Comparison of ENCODE assay signal across 8 cellular contexts in genomic region chr14:44846232-44846824, GRCh38.
A peak's percentile ranks its signal among the peaks of the same experiment; 100 is the strongest.
DNase-seq lines count a peak whose midpoint lies in the region; ATAC-seq, FAIRE-seq and TF ChIP-seq lines count a peak whose summit lies in the region.

No MANE protein-coding gene starts in this region.

- H3K9me3 ChIP-seq in colonic mucosa: no peaks in the 10 kb centered on the region
- H3K9me3 ChIP-seq in mucosa of descending colon: no peaks in the 10 kb centered on the region

- intact Hi-C loops in colonic mucosa (cut with DNase I) (no loop called here), mucosa of descending colon (cut with DNase I, micrococcal nuclease) (no loop called here)

- no peak for DNase-seq in D721Med (ENCODE audit: insufficient read length, low spot score)
- DNase-seq in NCI-H82 (lab: John Stamatoyannopoulos, UW): peak; percentile 45
- no peak for DNase-seq in colonic mucosa
- peak in 1 of 3 donors; percentile 8 for DNase-seq in mucosa of descending colon
- DNase-seq in activated CD4-positive, alpha-beta T cell treated with anti-CD3 and anti-CD28 coated beads for 1 hour: no peak
- DNase-seq in activated CD4-positive, CD25-positive, alpha-beta regulatory T cell treated with anti-CD3 and anti-CD28 coated beads, Interleukin-2, amount 50 U/mL, for 72 hours: no peak

- no peak overlapping the region for H3K27ac ChIP-seq in colonic mucosa

- FAIRE-seq in D721Med (lab: Jason Lieb, UNC): peak; percentile 93

- no peaks in the 10 kb centered on the region for H3K4me1 ChIP-seq in colonic mucosa
- no peaks in the 10 kb centered on the region for H3K4me1 ChIP-seq in mucosa of descending colon (ENCODE audit: low read depth)

- peak; percentile 78 for ATAC-seq in GM18909 (IDR thresholded peaks at IDR 0.05; ENCODE audit: poor library complexity, unreplicated experiment)
- peak; percentile 54 for ATAC-seq in HG03460 (IDR thresholded peaks at IDR 0.05; ENCODE audit: unreplicated experiment)
- ATAC-seq in mucosa of descending colon: peak; percentile 51

- no peak overlapping the region for H3K9ac ChIP-seq in colonic mucosa (ENCODE audit: low read depth in 2 of 2, low read length in 2 of 2)

- peak; percentile 96 for TF ChIP-seq CTCF in D721Med (IDR thresholded peaks at IDR 0.05; ENCODE audit: insufficient read depth, missing control alignments)
- TF ChIP-seq CTCF in colonic mucosa (IDR thresholded peaks at IDR 0.05): peak; percentile 85
- TF ChIP-seq CTCF in mucosa of descending colon (IDR thresholded peaks at IDR 0.05): peak; percentile 65

- no peak overlapping the region for H3K4me3 ChIP-seq in colonic mucosa
- no peak overlapping the region for H3K4me3 ChIP-seq in mucosa of descending colon

- no peaks in the 10 kb centered on the region for H3K27me3 ChIP-seq in colonic mucosa

- H3K36me3 ChIP-seq in colonic mucosa (no peaks in the 10 kb centered on the region), mucosa of descending colon (ENCODE audit: low read depth) (no peaks in the 10 kb centered on the region)
